1 cellular context compared by ENCODE assay signal in the genomic region with DNA sequence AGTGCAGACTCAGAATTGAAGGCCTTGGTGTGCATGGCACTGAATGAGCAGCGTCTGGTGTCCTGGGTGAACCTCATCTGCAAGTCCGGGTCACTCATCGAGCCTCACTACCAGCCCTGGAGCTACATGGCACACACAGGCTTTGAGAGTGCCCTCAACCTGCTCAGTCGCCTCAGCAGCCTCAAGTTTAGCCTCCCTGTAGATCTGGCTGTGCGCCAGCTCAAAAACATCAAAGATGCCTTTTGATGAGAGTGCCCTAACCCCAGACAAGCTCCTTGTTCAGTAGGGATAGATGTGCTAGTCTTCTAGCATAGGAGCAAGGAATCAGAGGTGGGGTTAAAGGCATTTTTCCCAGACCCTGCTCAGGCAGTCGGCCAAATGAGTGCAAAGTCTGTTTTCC.
TF ChIP-seq lines count a peak whose summit lies in the region.

No MANE protein-coding gene starts in this region.

TF ChIP-seq in HepG2, 621 proteins besides CTCF, POLR2A, EP300 and RAD21:
- TF ChIP-seq LCORL (IDR thresholded peaks at IDR 0.05) (peak; percentile 75; the same call in 1 of the 2 replicates), LCORL (CRISPR knock-in tag; IDR thresholded peaks at IDR 0.05) (no peak), KDM6A (CRISPR knock-in tag; IDR thresholded peaks at IDR 0.05; ENCODE audit: low read depth) (no peak)
